In the genomic region with DNA sequence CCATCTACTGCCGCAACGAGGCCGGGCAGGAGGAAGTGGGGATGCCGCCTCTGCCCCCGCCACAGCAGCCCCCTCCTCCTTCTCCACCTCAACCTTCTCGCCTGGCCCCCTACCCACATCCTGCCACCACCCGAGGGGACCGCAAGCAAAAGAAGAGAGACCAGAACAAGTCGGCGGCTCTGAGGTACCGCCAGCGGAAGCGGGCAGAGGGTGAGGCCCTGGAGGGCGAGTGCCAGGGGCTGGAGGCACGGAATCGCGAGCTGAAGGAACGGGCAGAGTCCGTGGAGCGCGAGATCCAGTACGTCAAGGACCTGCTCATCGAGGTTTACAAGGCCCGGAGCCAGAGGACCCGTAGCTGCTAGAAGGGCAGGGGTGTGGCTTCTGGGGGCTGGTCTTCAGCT, we compare ENCODE assay signal across 18 cellular contexts. TPM values are rescaled to one million over a fixed set of nuclear protein-coding genes. Genes with fewer than 3 reads are reported as not detected.
DNase-seq lines count a peak whose midpoint lies in the region; ATAC-seq and TF ChIP-seq lines count a peak whose summit lies in the region.
"Had no signal": no experiment of that assay in that cellular context is flagged by ENCODE, and none has a peak within 500 bp of the region (broad histone marks: within the 10 kb centered on the region; RNA-seq: fewer than 3 reads in every experiment).

No MANE protein-coding gene starts in this region.

- H3K4me1 ChIP-seq in liver (ENCODE audit: control insufficient read depth in 4 of 4, insufficient read depth in 4 of 4, low read length in 3 of 4) (peaks cover 5 to 29% (median 17%) of the 10 kb centered on the region in 4 donors), right lobe of liver (peaks cover 0 to 24% (median 3%) of the 10 kb centered on the region in 4 donors), thymus (ENCODE audit: control insufficient read depth, insufficient read depth, low read length) (peaks cover 7% of the 10 kb centered on the region), endodermal cell (ENCODE audit: control insufficient read depth, insufficient read depth, low read length) (peaks cover 2% of the 10 kb centered on the region), heart right ventricle (peaks cover 3 to 28% (median 12%) of the 10 kb centered on the region in 9 donors)

- no peak for TF ChIP-seq POLR2A in right lobe of liver (IDR thresholded peaks at IDR 0.05)

- H3K27me3 ChIP-seq in liver (ENCODE audit: control insufficient read depth in 4 of 4, insufficient read depth in 4 of 4, low read length in 3 of 4) = no peaks in the 10 kb centered on the region
- no peaks in the 10 kb centered on the region for H3K27me3 ChIP-seq in right lobe of liver
- no peaks in the 10 kb centered on the region for H3K27me3 ChIP-seq in thymus (ENCODE audit: control insufficient read depth, insufficient read depth)
- H3K27me3 ChIP-seq in endodermal cell (ENCODE audit: control insufficient read depth, insufficient read depth, low read length, poor library complexity, severe bottlenecking) = no peaks in the 10 kb centered on the region
- no peaks in the 10 kb centered on the region for H3K27me3 ChIP-seq in heart right ventricle
- H3K27me3 ChIP-seq: transverse colon had no signal

- intact Hi-C loops in right lobe of liver (cut with DNase I) = no loop called here
- intact Hi-C loops in dendritic cell treated with granulocyte-macrophage colony-stimulating factor and Interleukin-4, amounts not matched to agents 40 ng/mL and 50 ng/mL, for 4 days (cut with micrococcal nuclease) = no loop called here
- intact Hi-C loops in heart right ventricle (cut with DNase I) = loop anchor here in 2 of 10 donors (10.0 kb wide), 2 partner anchors 52 to 202 kb away; no protein-coding TSS in a partner anchor

- H3K36me3 Mint-ChIP-seq in activated T-cell treated with anti-CD3 and anti-CD28 coated beads, Interleukin-2, amount 50 U/mL, for 24 hours (ENCODE audit: low read depth) = peaks cover 54% of the 10 kb centered on the region
- peaks cover 64% of the 10 kb centered on the region for H3K36me3 Mint-ChIP-seq in dendritic cell treated with granulocyte-macrophage colony-stimulating factor and Interleukin-4, amounts not matched to agents 40 ng/mL and 50 ng/mL, for 4 days (ENCODE audit: low read depth)
- peaks cover 27% of the 10 kb centered on the region for H3K36me3 Mint-ChIP-seq in endodermal cell (ENCODE audit: low read depth)

- peaks cover 48% of the 10 kb centered on the region for H3K4me1 Mint-ChIP-seq in activated T-cell treated with anti-CD3 and anti-CD28 coated beads, Interleukin-2, amount 50 U/mL, for 24 hours (ENCODE audit: low read depth)
- peaks cover 66% of the 10 kb centered on the region for H3K4me1 Mint-ChIP-seq in dendritic cell treated with granulocyte-macrophage colony-stimulating factor and Interleukin-4, amounts not matched to agents 40 ng/mL and 50 ng/mL, for 4 days (ENCODE audit: low read depth)
- H3K4me1 Mint-ChIP-seq in endodermal cell = peaks cover 7% of the 10 kb centered on the region

- H3K4me3 Mint-ChIP-seq in activated T-cell treated with anti-CD3 and anti-CD28 coated beads, Interleukin-2, amount 50 U/mL, for 24 hours = peak overlapping the region; percentile 8
- peak overlapping the region; percentile 28 for H3K4me3 Mint-ChIP-seq in dendritic cell treated with granulocyte-macrophage colony-stimulating factor and Interleukin-4, amounts not matched to agents 40 ng/mL and 50 ng/mL, for 4 days
- no peak overlapping the region for H3K4me3 Mint-ChIP-seq in endodermal cell
- H3K4me3 Mint-ChIP-seq: memory B cell had no signal

- H3K27me3 Mint-ChIP-seq in activated T-cell treated with anti-CD3 and anti-CD28 coated beads, Interleukin-2, amount 50 U/mL, for 24 hours = no peaks in the 10 kb centered on the region
- peaks cover 10% of the 10 kb centered on the region for H3K27me3 Mint-ChIP-seq in dendritic cell treated with granulocyte-macrophage colony-stimulating factor and Interleukin-4, amounts not matched to agents 40 ng/mL and 50 ng/mL, for 4 days
- peaks cover 2% of the 10 kb centered on the region for H3K27me3 Mint-ChIP-seq in endodermal cell (ENCODE audit: insufficient read depth)
- H3K27me3 Mint-ChIP-seq: memory B cell had no signal

- ATAC-seq in right lobe of liver = no peak
- ATAC-seq in GM18873 (IDR thresholded peaks at IDR 0.05; ENCODE audit: low FRiP score, unreplicated experiment) = no peak
- ATAC-seq in heart right ventricle = no peak

- TF ChIP-seq CTCF in liver (IDR thresholded peaks at IDR 0.05; ENCODE audit: low read depth, low read length, missing input control) (no peak), right lobe of liver (IDR thresholded peaks at IDR 0.05) (no peak), endodermal cell (conservative IDR thresholded peaks at IDR 0.05) (no peak), heart right ventricle (IDR thresholded peaks at IDR 0.05) (no peak)

- DNase-seq in right lobe of liver (no peak), endodermal cell (no peak), heart right ventricle (no peak)
- peak; percentile 54 for DNase-seq in activated T-cell treated with anti-CD3 and anti-CD28 coated beads, Interleukin-2, amount 50 U/mL, for 24 hours
- DNase-seq: activated CD8-positive, alpha-beta memory T cell treated with anti-CD3 and anti-CD28 coated beads for 24 hours; DMS 273 treated with DMSO at 0.1 percent for 48 hours; NCI-H1048; NCI-H345; transverse colon had no signal

- no peak for TF ChIP-seq RAD21 in liver (IDR thresholded peaks at IDR 0.05)

- peak overlapping the region in 1 of 2 donors; percentile 64 for H3K27ac ChIP-seq in liver (ENCODE audit: low read depth in 1 of 2, low read length in 2 of 2)
- H3K27ac ChIP-seq in right lobe of liver = no peak overlapping the region
- H3K27ac ChIP-seq in thymus (ENCODE audit: low read depth) = peak overlapping the region; percentile 70
- no peak overlapping the region for H3K27ac ChIP-seq in endodermal cell (ENCODE audit: low read depth, low read length)
- no peak overlapping the region for H3K27ac ChIP-seq in heart right ventricle
- H3K27ac ChIP-seq: transverse colon had no signal

- H3K9ac ChIP-seq in liver (ENCODE audit: low read depth in 1 of 2, low read length in 2 of 2) (no peak overlapping the region), endodermal cell (ENCODE audit: extremely low read depth, low read length, poor library complexity, severe bottlenecking) (no peak overlapping the region)

- H3K27ac Mint-ChIP-seq in activated T-cell treated with anti-CD3 and anti-CD28 coated beads, Interleukin-2, amount 50 U/mL, for 24 hours = no peak overlapping the region
- H3K27ac Mint-ChIP-seq in dendritic cell treated with granulocyte-macrophage colony-stimulating factor and Interleukin-4, amounts not matched to agents 40 ng/mL and 50 ng/mL, for 4 days = no peak overlapping the region
- no peak overlapping the region for H3K27ac Mint-ChIP-seq in endodermal cell
- H3K27ac Mint-ChIP-seq: memory B cell had no signal

- H3K4me3 ChIP-seq in liver (ENCODE audit: low read depth in 1 of 3, low read length in 3 of 3) (peak overlapping the region in 2 of 3 donors; percentile 21 to 97), right lobe of liver (no peak overlapping the region), thymus (ENCODE audit: low read length) (peak overlapping the region; percentile 3), endodermal cell (ENCODE audit: low read length) (no peak overlapping the region), heart right ventricle (no peak overlapping the region)
- H3K4me3 ChIP-seq: PC-9, transverse colon had no signal

- H3K9me3 Mint-ChIP-seq in activated T-cell treated with anti-CD3 and anti-CD28 coated beads, Interleukin-2, amount 50 U/mL, for 24 hours = peaks cover 4% of the 10 kb centered on the region
- H3K9me3 Mint-ChIP-seq in dendritic cell treated with granulocyte-macrophage colony-stimulating factor and Interleukin-4, amounts not matched to agents 40 ng/mL and 50 ng/mL, for 4 days = no peaks in the 10 kb centered on the region
- H3K9me3 Mint-ChIP-seq in endodermal cell = no peaks in the 10 kb centered on the region

- peaks cover 3 to 17% (median 7%) of the 10 kb centered on the region in 4 donors for H3K36me3 ChIP-seq in liver (ENCODE audit: control insufficient read depth in 4 of 4, insufficient read depth in 3 of 4, low read depth in 1 of 4, low read length in 3 of 4)
- H3K36me3 ChIP-seq in right lobe of liver = peaks cover 0 to 31% (median 20%) of the 10 kb centered on the region in 4 donors
- H3K36me3 ChIP-seq in thymus (ENCODE audit: control insufficient read depth, insufficient read depth) = peaks cover 3% of the 10 kb centered on the region
- H3K36me3 ChIP-seq in endodermal cell (ENCODE audit: control insufficient read depth, insufficient read depth, low read length) = peaks cover 22% of the 10 kb centered on the region
- peaks cover 0 to 17% (median 0%) of the 10 kb centered on the region in 9 donors for H3K36me3 ChIP-seq in heart right ventricle
- H3K36me3 ChIP-seq: transverse colon had no signal

- 74% methylated on average over 25 of the region's 25 CpGs for WGBS in liver
- 37% methylated on average over 18 of the region's 25 CpGs for WGBS in right lobe of liver (ENCODE audit: insufficient coverage, low coverage, low lambda C conversion rate, missing lambda C conversion rate)
- WGBS in thymus = 54% methylated on average over 25 of the region's 25 CpGs
- 98% methylated on average over 14 to 23 of the region's 25 CpGs for WGBS in endodermal cell (ENCODE audit: insufficient coverage in 1 of 2, insufficient read length in 1 of 2), 2 experiments
- 92 to 93% methylated on average over 21 to 25 of the region's 25 CpGs for WGBS in heart right ventricle, 2 donors

- H3K9me3 ChIP-seq in liver (ENCODE audit: control insufficient read depth in 4 of 4, low read length in 3 of 4) = no peaks in the 10 kb centered on the region
- H3K9me3 ChIP-seq in right lobe of liver = no peaks in the 10 kb centered on the region
- H3K9me3 ChIP-seq in thymus (ENCODE audit: control insufficient read depth) = no peaks in the 10 kb centered on the region
- H3K9me3 ChIP-seq in endodermal cell (ENCODE audit: control insufficient read depth, low read length) = no peaks in the 10 kb centered on the region
- no peaks in the 10 kb centered on the region for H3K9me3 ChIP-seq in heart right ventricle
- H3K9me3 ChIP-seq: transverse colon had no signal

RNA-seq across cellular contexts. Expression of a gene that starts 3.4 kb away (rescaled TPM):
- total RNA-seq in liver (10 to 100 TPM; 14.2 to 19.8 TPM), right lobe of liver (10 to 100 TPM in 5 of 6 experiments, 1 to 10 TPM in 1; 9.3 to 55.5 (median 32.6) TPM), endodermal cell (10 to 100 TPM; 84.9 to 96.4 TPM), heart right ventricle (10 to 100 TPM; 23.1 to 48.1 (median 32.7) TPM)
- polyA plus RNA-seq in liver (10 to 100 TPM; 16.7 to 19.6 TPM), thymus (24.9 TPM), heart right ventricle (10 to 100 TPM; 13.2 to 19.7 TPM)
- polyA plus RNA-seq in endodermal cell (2013, experiment 1 of 2) = 80.0 TPM
- 78.3 TPM for polyA plus RNA-seq in endodermal cell (2013, experiment 2 of 2)

RNA-seq across cellular contexts. Expression of a gene that starts 3.7 kb away (rescaled TPM):
- 100 to 1,000 TPM in 1 of 2 donors, 10 to 100 TPM in 1; 42.3 to 143 TPM for total RNA-seq in liver
- polyA plus RNA-seq in liver = 1,000 to 10,000 TPM in 1 of 2 donors, 100 to 1,000 TPM in 1; 550 to 2,086 TPM
- 1,000 to 10,000 TPM in 1 of 6 experiments, 100 to 1,000 TPM in 5; 475 to 1,724 (median 619) TPM for total RNA-seq in right lobe of liver
- polyA plus RNA-seq in thymus = 53.9 TPM
- total RNA-seq in endodermal cell = 10 to 100 TPM in 1 of 2 donors, 1 to 10 TPM in 1; 7.4 to 12.0 TPM
- polyA plus RNA-seq in endodermal cell (2013, experiment 1 of 2) = 11.8 TPM
- 9.1 TPM for polyA plus RNA-seq in endodermal cell (2013, experiment 2 of 2)
- 10 to 100 TPM in 3 of 10 donors, 1 to 10 TPM in 7; 6.4 to 33.8 (median 9.7) TPM for total RNA-seq in heart right ventricle
- polyA plus RNA-seq in heart right ventricle = 10 to 100 TPM; 14.1 to 22.0 TPM

RNA-seq across cellular contexts. Expression of a gene that starts 28.2 kb away (rescaled TPM):
- total RNA-seq in liver = 1 to 10 TPM; 4.4 to 8.9 TPM
- polyA plus RNA-seq in liver = 1 to 10 TPM in 1 of 2 donors, under 1 TPM in 1; 0.49 to 2.1 TPM
- total RNA-seq in right lobe of liver = 1 to 10 TPM in 5 of 6 experiments, under 1 TPM in 1; 0.74 to 3.0 (median 1.7) TPM
- polyA plus RNA-seq in thymus = 0.98 TPM
- not detected for total RNA-seq in endodermal cell
- polyA plus RNA-seq in endodermal cell (2013, experiment 1 of 2) = not detected
- polyA plus RNA-seq in endodermal cell (2013, experiment 2 of 2) = not detected
- total RNA-seq in heart right ventricle = 1 to 10 TPM in 1 of 10 donors, under 1 TPM in 8, not detected in 1; 0.11 to 1.1 (median 0.42) TPM
- polyA plus RNA-seq in heart right ventricle = 1 to 10 TPM in 1 of 2 donors, under 1 TPM in 1; 0.20 to 1.7 TPM
- total RNA-seq: astrocyte; fibroblast of villous mesenchyme; PC-9; T-helper 1 cell treated with Interleukin-12 subunit alpha and Interleukin-12 subunit beta and Interleukin-4 antibody, amounts not matched to agents 30 ng/mL and 1 ng/mL, for 36 hours had no signal

RNA-seq across cellular contexts. Expression of a gene that starts 36.0 kb away (rescaled TPM):
- total RNA-seq in liver = under 1 TPM; 0.08 to 0.75 TPM
- under 1 TPM; 0.17 to 0.30 TPM for polyA plus RNA-seq in liver
- 1 to 10 TPM in 2 of 6 experiments, under 1 TPM in 1, not detected in 3; 0.56 to 4.2 (median 1.0) TPM for total RNA-seq in right lobe of liver
- polyA plus RNA-seq in thymus = 11.5 TPM
- under 1 TPM in 1 of 2 donors, not detected in 1; 0.97 TPM for total RNA-seq in endodermal cell
- polyA plus RNA-seq in endodermal cell (2013, experiment 1 of 2) = 0.68 TPM
- polyA plus RNA-seq in endodermal cell (2013, experiment 2 of 2) = 0.95 TPM
- 10 to 100 TPM in 1 of 10 donors, under 1 TPM in 7, not detected in 2; 0.26 to 26.9 (median 0.60) TPM for total RNA-seq in heart right ventricle
- polyA plus RNA-seq in heart right ventricle = under 1 TPM in 1 of 2 donors, not detected in 1; 0.33 TPM
- total RNA-seq: PC-9 had no signal

RNA-seq across cellular contexts. Expression of a gene that starts 55.2 kb away (rescaled TPM):
- total RNA-seq in liver = 10 to 100 TPM; 11.3 to 14.9 TPM
- polyA plus RNA-seq in liver = 10 to 100 TPM; 19.5 to 27.9 TPM
- total RNA-seq in right lobe of liver = 10 to 100 TPM; 12.6 to 38.1 (median 27.8) TPM
- polyA plus RNA-seq in thymus = 69.7 TPM
- 10 to 100 TPM; 40.7 to 47.3 TPM for total RNA-seq in endodermal cell
- polyA plus RNA-seq in endodermal cell (2013, experiment 1 of 2) = 35.5 TPM
- 29.4 TPM for polyA plus RNA-seq in endodermal cell (2013, experiment 2 of 2)
- total RNA-seq in heart right ventricle = 10 to 100 TPM; 40.6 to 57.9 (median 50.6) TPM
- polyA plus RNA-seq in heart right ventricle = 10 to 100 TPM; 30.4 to 41.7 TPM

Comparison
In these comparisons a context has a peak if more than half of its experiments do, and no peak if none do; other contexts are left out.
1. H3K4me3 ChIP-seq: peak in liver (2 of 3) and thymus (single experiment); none in right lobe of liver (0 of 3), endodermal cell (single experiment) and heart right ventricle (0 of 10).